ENCODE assay signal across 8 cellular contexts in the genomic region with DNA sequence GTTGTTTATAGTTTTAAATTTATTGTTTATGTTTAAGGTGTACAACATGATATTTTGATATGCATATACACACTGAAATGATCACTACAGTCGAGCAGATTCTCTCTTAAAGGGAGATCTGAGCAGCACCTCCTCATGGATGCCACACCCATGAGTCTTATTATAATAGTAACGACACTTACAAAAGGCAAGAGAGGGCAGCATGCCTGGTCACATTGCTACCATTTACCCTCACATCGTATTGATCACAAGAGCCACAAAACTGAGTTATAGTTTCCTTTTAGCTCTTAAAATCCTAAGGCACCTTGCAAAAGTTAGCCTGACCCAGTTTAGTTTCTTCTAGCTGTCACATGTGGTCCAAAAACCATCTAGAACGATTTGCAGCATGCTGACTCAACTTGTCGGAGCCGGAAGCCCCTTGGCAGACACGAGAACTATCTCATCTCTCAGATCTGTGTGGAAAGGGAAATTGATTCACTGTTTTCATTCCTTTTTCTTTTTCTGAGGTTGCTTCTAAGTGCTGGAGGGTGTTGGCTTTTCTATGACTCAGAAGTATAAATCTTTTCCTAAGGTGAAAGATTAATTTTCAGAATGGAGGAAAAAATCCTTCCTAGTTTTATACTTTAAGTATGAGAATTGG.
DNase-seq lines count a peak whose midpoint lies in the region; ATAC-seq lines count a peak whose summit lies in the region.

No MANE protein-coding gene starts in this region.

- peaks cover 4% of the 10 kb centered on the region for H3K36me3 Mint-ChIP-seq in central memory CD8-positive, alpha-beta T cell (ENCODE audit: insufficient read depth)

- H3K4me1 Mint-ChIP-seq in central memory CD8-positive, alpha-beta T cell: peaks cover 82% of the 10 kb centered on the region
- H3K4me1 Mint-ChIP-seq in stimulated activated naive CD8-positive, alpha-beta T cell treated with anti-CD3 and anti-CD28 coated beads, Interleukin-15, amount 100 ng/mL, for 72 hours: peaks cover 88% of the 10 kb centered on the region

- H3K9me3 Mint-ChIP-seq in central memory CD8-positive, alpha-beta T cell: no peaks in the 10 kb centered on the region
- no peaks in the 10 kb centered on the region for H3K9me3 Mint-ChIP-seq in stimulated activated naive CD8-positive, alpha-beta T cell treated with anti-CD3 and anti-CD28 coated beads, Interleukin-15, amount 100 ng/mL, for 72 hours

- peak overlapping the region; percentile 67 for H3K4me3 Mint-ChIP-seq in central memory CD8-positive, alpha-beta T cell
- H3K4me3 Mint-ChIP-seq in stimulated activated naive CD8-positive, alpha-beta T cell treated with anti-CD3 and anti-CD28 coated beads, Interleukin-15, amount 100 ng/mL, for 72 hours: peak overlapping the region; percentile 62 to 80

- DNase-seq in COLO829 (ENCODE audit: low spot score): peak; percentile 33
- DNase-seq in activated CD4-positive, CD25-positive, alpha-beta regulatory T cell (lab: John Stamatoyannopoulos, UW): peak in 3 of 4 experiments; percentile 13 to 35 (median 27)
- peak; percentile 30 to 65 for DNase-seq in central memory CD8-positive, alpha-beta T cell (ENCODE audit: low spot score in 2 of 2)
- DNase-seq in myocyte (ENCODE audit: low read depth): peak; percentile 75
- DNase-seq in stimulated activated naive CD8-positive, alpha-beta T cell treated with anti-CD3 and anti-CD28 coated beads, Interleukin-15, amount 100 ng/mL, for 72 hours: peak; percentile 59 to 79
- DNase-seq in iPS-NIHi7 (ENCODE audit: extremely low spot score): no peak
- DNase-seq in NCI-H748 treated with DMSO at 0.1 percent for 48 hours (lab: John Stamatoyannopoulos, UW): no peak

- no peaks in the 10 kb centered on the region for H3K27me3 Mint-ChIP-seq in central memory CD8-positive, alpha-beta T cell
- no peaks in the 10 kb centered on the region for H3K27me3 Mint-ChIP-seq in stimulated activated naive CD8-positive, alpha-beta T cell treated with anti-CD3 and anti-CD28 coated beads, Interleukin-15, amount 100 ng/mL, for 72 hours

- H3K27ac Mint-ChIP-seq in central memory CD8-positive, alpha-beta T cell (ENCODE audit: low read depth): peak overlapping the region; percentile 91
- H3K27ac Mint-ChIP-seq in stimulated activated naive CD8-positive, alpha-beta T cell treated with anti-CD3 and anti-CD28 coated beads, Interleukin-15, amount 100 ng/mL, for 72 hours: peak overlapping the region in 1 of 2 donors; percentile 60

- ATAC-seq in HG03135 (IDR thresholded peaks at IDR 0.05; ENCODE audit: unreplicated experiment): peak; percentile 42
- ATAC-seq in central memory CD8-positive, alpha-beta T cell (replicated peaks; ENCODE audit: extremely low read depth, poor library complexity, severe bottlenecking): peak; percentile 94
- ATAC-seq in stimulated activated naive CD8-positive, alpha-beta T cell treated with anti-CD3 and anti-CD28 coated beads, Interleukin-15, amount 100 ng/mL, for 72 hours: peak; percentile 92

Comparison
In these comparisons a context has a peak if more than half of its experiments do, and no peak if none do; other contexts are left out.
1. DNase-seq: peak in COLO829 (single experiment), activated CD4-positive, CD25-positive, alpha-beta regulatory T cell (3 of 4), central memory CD8-positive, alpha-beta T cell (2 of 2), myocyte (single experiment) and stimulated activated naive CD8-positive, alpha-beta T cell treated with anti-CD3 and anti-CD28 coated beads, Interleukin-15, amount 100 ng/mL, for 72 hours (2 of 2); none in iPS-NIHi7 (single experiment) and NCI-H748 treated with DMSO at 0.1 percent for 48 hours (single experiment).
2. ATAC-seq: peak in every context shown above with its lines; median percentile 94 in central memory CD8-positive, alpha-beta T cell; 92 in stimulated activated naive CD8-positive, alpha-beta T cell treated with anti-CD3 and anti-CD28 coated beads, Interleukin-15, amount 100 ng/mL, for 72 hours; 42 in HG03135.